17 cellular contexts compared by ENCODE assay signal in genomic region chr2:74504591-74504990, GRCh38. TPM values are rescaled to one million over a fixed set of nuclear protein-coding genes. Genes with fewer than 3 reads are reported as not detected.
DNase-seq lines count a peak whose midpoint lies in the region; ATAC-seq and TF ChIP-seq lines count a peak whose summit lies in the region.
"Had no signal": no experiment of that assay in that cellular context is flagged by ENCODE, and none has a peak within 500 bp of the region (broad histone marks: within the 10 kb centered on the region; RNA-seq: fewer than 3 reads in every experiment).

No MANE protein-coding gene starts in this region.

- no peak overlapping the region for H3K4me3 ChIP-seq in GM23248
- H3K4me3 ChIP-seq in cardiac fibroblast (replicated peaks in 1 of 2; ENCODE audit: low read depth in 2 of 2, low read length in 2 of 2), result peak overlapping the region; percentile 67 to 69
- H3K4me3 ChIP-seq in muscle layer of duodenum (ENCODE audit: low read depth in 1 of 2, low read length in 2 of 2), result peak overlapping the region; percentile 62 to 80
- H3K4me3 ChIP-seq: MG63, SK-N-MC had no signal

- H3K79me2 ChIP-seq in GM23248 (ENCODE audit: insufficient read depth), result peaks cover 26% of the 10 kb centered on the region

- DNase-seq in GM23248 (peak; percentile 18), cardiac fibroblast (ENCODE audit: low read depth in 2 of 2) (peak in 1 of 2 donors; percentile 22), amygdala (lab: John Stamatoyannopoulos, UW) (no peak), T-helper 9 cell (no peak), anterior cingulate cortex (lab: John Stamatoyannopoulos, UW) (no peak)
- DNase-seq: activated CD4-positive, alpha-beta T cell treated with anti-CD3 and anti-CD28 coated beads for 4 hours; head of caudate nucleus; MG63; stimulated activated CD4-positive, alpha-beta T cell treated with anti-CD3 and anti-CD28 coated beads, Interleukin-2, amount 100 ng/mL, for 24 hours had no signal

- H3K9ac ChIP-seq in GM23248, result no peak overlapping the region
- H3K9ac ChIP-seq: parathyroid adenoma had no signal

- no peaks in the 10 kb centered on the region for H3K9me2 ChIP-seq in GM23248 (ENCODE audit: insufficient read depth)

- no peaks in the 10 kb centered on the region for H4K20me1 ChIP-seq in GM23248 (ENCODE audit: insufficient read depth)

- no peak for ATAC-seq in GM19328 (IDR thresholded peaks at IDR 0.05; ENCODE audit: unreplicated experiment)
- ATAC-seq: activated naive CD4-positive, alpha-beta T cell treated with anti-CD3 and anti-CD28 coated beads, Interleukin-2, amount 50 U/mL, for 72 hours had no signal

- TF ChIP-seq CTCF in 22Rv1 (IDR thresholded peaks at IDR 0.05) (no peak), cardiac fibroblast (IDR thresholded peaks at IDR 0.05; ENCODE audit: low read depth, low read length) (no peak)

- no peaks in the 10 kb centered on the region for H3K9me3 ChIP-seq in GM23248 (ENCODE audit: low read depth)
- no peaks in the 10 kb centered on the region for H3K9me3 ChIP-seq in muscle layer of duodenum (ENCODE audit: control insufficient read depth in 1 of 2, low read length in 2 of 2)
- H3K9me3 ChIP-seq: MG63 had no signal

- WGBS in GM23248 (ENCODE audit: low coverage in 1 of 2, low lambda C conversion rate in 2 of 2, missing lambda C conversion rate in 2 of 2), 2 experiments, result 81% methylated on average over 3 of the region's 3 CpGs

- in situ Hi-C loops in GM23248 (cut with MboI), result loop anchor here (5.0 kb wide), 1 partner anchor 83 kb away; no protein-coding TSS in a partner anchor

- H3K27ac ChIP-seq in 22Rv1 (peak overlapping the region; percentile 97), GM23248 (no peak overlapping the region), muscle layer of duodenum (ENCODE audit: low read length) (no peak overlapping the region)
- H3K27ac ChIP-seq: C4-2B, parathyroid adenoma, SK-N-MC had no signal

- no peak overlapping the region for H2AFZ ChIP-seq in GM23248
- H2AFZ ChIP-seq: parathyroid adenoma had no signal

- H3K36me3 ChIP-seq in GM23248 (ENCODE audit: low read depth) (no peaks in the 10 kb centered on the region), muscle layer of duodenum (ENCODE audit: control insufficient read depth in 1 of 2, insufficient read depth in 2 of 2, low read length in 2 of 2) (peaks cover 13 to 26% of the 10 kb centered on the region in 2 donors)

- H3K27me3 ChIP-seq in GM23248 (replicated peaks; ENCODE audit: insufficient read depth), result no peaks in the 10 kb centered on the region
- H3K27me3 ChIP-seq in muscle layer of duodenum (ENCODE audit: low read depth, low read length), result peaks cover 19% of the 10 kb centered on the region
- H3K27me3 ChIP-seq: MG63 had no signal

- H3K4me1 ChIP-seq in GM23248 (ENCODE audit: insufficient read depth) (peaks cover 27% of the 10 kb centered on the region), muscle layer of duodenum (ENCODE audit: control insufficient read depth in 1 of 2, insufficient read depth in 2 of 2, low read length in 2 of 2) (peaks cover 19 to 55% of the 10 kb centered on the region in 2 donors)

- no peak overlapping the region for H3K4me2 ChIP-seq in GM23248 (ENCODE audit: unreplicated experiment)

- peaks cover 18% of the 10 kb centered on the region for H3F3A ChIP-seq in GM23248 (ENCODE audit: insufficient read depth)

RNA-seq across cellular contexts. Expression of gene PCGF1, which starts 2.9 kb away (rescaled TPM):
- total RNA-seq in GM23248 (2014; rRNA removed; shearing (Covaris generic)), result 15.6 and 24.1 TPM in 2 replicates
- polyA plus RNA-seq in GM23248 (2016; fragmentation: Nextera tagmentation; extraction: Ambion mirVana), result 23.5 and 24.8 TPM in 2 replicates

RNA-seq across cellular contexts. Expression of gene LBX2, which starts 5.2 kb away (rescaled TPM):
- total RNA-seq in GM23248 (2014; rRNA removed; shearing (Covaris generic)), result 0.38 and 4.6 TPM in 2 replicates
- polyA plus RNA-seq in GM23248 (2016; fragmentation: Nextera tagmentation; extraction: Ambion mirVana), result 0.87 and 1.1 TPM in 2 replicates

RNA-seq across cellular contexts. Expression of gene TLX2, which starts 9.7 kb away (rescaled TPM):
- total RNA-seq in GM23248 (2014; rRNA removed; shearing (Covaris generic)), result not detected in 2 replicates
- polyA plus RNA-seq in GM23248 (2016; fragmentation: Nextera tagmentation; extraction: Ambion mirVana), result not detected in 2 replicates
- total RNA-seq: lower leg skin had no signal

RNA-seq across cellular contexts. Expression of gene DQX1, which starts 21.4 kb away (rescaled TPM):
- total RNA-seq in GM23248 (2014; rRNA removed; shearing (Covaris generic)), result not detected in 2 replicates
- polyA plus RNA-seq in GM23248 (2016; fragmentation: Nextera tagmentation; extraction: Ambion mirVana), result not detected in 2 replicates

RNA-seq across cellular contexts. Expression of gene TTC31, which starts 21.7 kb away (rescaled TPM):
- total RNA-seq in GM23248 (2014; rRNA removed; shearing (Covaris generic)), result 15.9 and 17.7 TPM in 2 replicates
- polyA plus RNA-seq in GM23248 (2016; fragmentation: Nextera tagmentation; extraction: Ambion mirVana), result 14.2 and 20.4 TPM in 2 replicates
